2 cellular contexts compared by ENCODE assay signal in the genomic region with DNA sequence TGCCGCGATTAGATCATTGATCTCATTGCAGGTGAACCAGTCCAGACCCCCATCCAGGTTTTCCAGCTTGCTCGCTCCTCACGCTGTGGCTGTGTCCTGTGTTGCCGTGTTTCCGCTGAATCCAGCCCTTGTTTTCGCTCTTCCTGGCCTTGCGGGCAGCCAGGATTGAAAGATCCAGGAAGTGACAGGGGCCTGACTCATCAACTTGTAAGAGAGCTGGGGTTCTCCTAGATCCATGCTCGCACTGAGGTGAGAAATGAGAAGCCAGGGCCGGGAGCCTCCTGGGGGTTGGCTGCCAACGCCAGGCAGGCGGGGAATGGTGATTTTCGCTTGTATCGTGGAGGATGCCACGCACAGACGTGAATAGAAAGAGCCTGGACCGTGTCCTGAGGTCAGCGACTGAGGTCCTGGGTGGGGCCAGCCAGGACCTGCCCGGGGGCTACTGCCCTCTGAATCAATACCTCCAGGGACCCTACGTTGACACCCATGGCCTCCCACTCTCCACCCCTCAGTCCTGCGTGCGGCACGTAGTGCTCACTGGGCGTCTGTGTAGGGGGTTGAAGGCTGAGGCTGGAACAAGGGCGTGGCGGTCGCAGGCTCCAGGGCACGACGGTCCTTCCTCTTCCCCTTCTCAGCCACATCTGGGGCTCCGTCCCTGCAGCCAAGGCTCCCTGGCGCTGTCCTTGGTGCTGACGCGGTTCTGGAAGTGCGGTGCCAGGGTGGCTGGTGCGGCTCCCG.
A peak's percentile ranks its signal among the peaks of the same experiment; 100 is the strongest.
TF ChIP-seq lines count a peak whose summit lies in the region.

No MANE protein-coding gene starts in this region.

TF ChIP-seq in A549, 52 proteins besides CTCF, POLR2A, EP300 and RAD21 (continued from another document):
- TF ChIP-seq, protein P1, sequence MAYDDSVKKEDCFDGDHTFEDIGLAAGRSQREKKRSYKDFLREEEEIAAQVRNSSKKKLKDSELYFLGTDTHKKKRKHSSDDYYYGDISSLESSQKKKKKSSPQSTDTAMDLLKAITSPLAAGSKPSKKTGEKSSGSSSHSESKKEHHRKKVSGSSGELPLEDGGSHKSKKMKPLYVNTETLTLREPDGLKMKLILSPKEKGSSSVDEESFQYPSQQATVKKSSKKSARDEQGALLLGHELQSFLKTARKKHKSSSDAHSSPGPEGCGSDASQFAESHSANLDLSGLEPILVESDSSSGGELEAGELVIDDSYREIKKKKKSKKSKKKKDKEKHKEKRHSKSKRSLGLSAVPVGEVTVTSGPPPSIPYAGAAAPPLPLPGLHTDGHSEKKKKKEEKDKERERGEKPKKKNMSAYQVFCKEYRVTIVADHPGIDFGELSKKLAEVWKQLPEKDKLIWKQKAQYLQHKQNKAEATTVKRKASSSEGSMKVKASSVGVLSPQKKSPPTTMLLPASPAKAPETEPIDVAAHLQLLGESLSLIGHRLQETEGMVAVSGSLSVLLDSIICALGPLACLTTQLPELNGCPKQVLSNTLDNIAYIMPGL (CRISPR knock-in tag; IDR thresholded peaks at IDR 0.05; ENCODE audit: borderline replicate concordance), result peak; percentile 85
- TF ChIP-seq CHD4 (IDR thresholded peaks at IDR 0.05; ENCODE audit: borderline replicate concordance), result no peak
- TF ChIP-seq HOXA7 (CRISPR knock-in tag; IDR thresholded peaks at IDR 0.05), result 0 out of 2 replicates have a peak, but pooled peaks have one; percentile 52
- peak; percentile 91 for TF ChIP-seq JUNB (IDR thresholded peaks at IDR 0.05)
- peak; percentile 76; the same call in 1 of the 2 replicates for TF ChIP-seq FOSB (CRISPR knock-in tag; IDR thresholded peaks at IDR 0.05)
- TF ChIP-seq MAFK (IDR thresholded peaks at IDR 0.05; ENCODE audit: partially characterized antibody), result peak; percentile 97
- TF ChIP-seq NPAS2 (CRISPR knock-in tag; IDR thresholded peaks at IDR 0.05; ENCODE audit: borderline replicate concordance), result no peak
- TF ChIP-seq, protein P2, sequence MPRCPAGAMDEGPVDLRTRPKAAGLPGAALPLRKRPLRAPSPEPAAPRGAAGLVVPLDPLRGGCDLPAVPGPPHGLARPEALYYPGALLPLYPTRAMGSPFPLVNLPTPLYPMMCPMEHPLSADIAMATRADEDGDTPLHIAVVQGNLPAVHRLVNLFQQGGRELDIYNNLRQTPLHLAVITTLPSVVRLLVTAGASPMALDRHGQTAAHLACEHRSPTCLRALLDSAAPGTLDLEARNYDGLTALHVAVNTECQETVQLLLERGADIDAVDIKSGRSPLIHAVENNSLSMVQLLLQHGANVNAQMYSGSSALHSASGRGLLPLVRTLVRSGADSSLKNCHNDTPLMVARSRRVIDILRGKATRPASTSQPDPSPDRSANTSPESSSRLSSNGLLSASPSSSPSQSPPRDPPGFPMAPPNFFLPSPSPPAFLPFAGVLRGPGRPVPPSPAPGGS (IDR thresholded peaks at IDR 0.05), result peak; percentile 79; the same call in 2 of the 3 replicates
- TF ChIP-seq EHMT2 (IDR thresholded peaks at IDR 0.05; ENCODE audit: low read depth), result 0 out of 2 replicates have a peak, but pooled peaks have one; percentile 19
- TF ChIP-seq CBX8 (IDR thresholded peaks at IDR 0.05), result no peak
- peak in 1 of 2 experiments; percentile 58; a peak in 2 of 4 replicates for TF ChIP-seq CEBPB (IDR thresholded peaks at IDR 0.05)
- TF ChIP-seq, protein P3, sequence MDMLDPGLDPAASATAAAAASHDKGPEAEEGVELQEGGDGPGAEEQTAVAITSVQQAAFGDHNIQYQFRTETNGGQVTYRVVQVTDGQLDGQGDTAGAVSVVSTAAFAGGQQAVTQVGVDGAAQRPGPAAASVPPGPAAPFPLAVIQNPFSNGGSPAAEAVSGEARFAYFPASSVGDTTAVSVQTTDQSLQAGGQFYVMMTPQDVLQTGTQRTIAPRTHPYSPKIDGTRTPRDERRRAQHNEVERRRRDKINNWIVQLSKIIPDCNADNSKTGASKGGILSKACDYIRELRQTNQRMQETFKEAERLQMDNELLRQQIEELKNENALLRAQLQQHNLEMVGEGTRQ (IDR thresholded peaks at IDR 0.05), result 0 out of 2 replicates have a peak, but pooled peaks have one; percentile 5
- peak; percentile 86 to 87 for TF ChIP-seq JUN (IDR thresholded peaks at IDR 0.05)
TF ChIP-seq in A549: peak in this region for 31.

TF ChIP-seq in HepG2, 621 proteins besides CTCF, POLR2A, EP300 and RAD21 (continued from another document and continues in another):
- TF ChIP-seq, protein P4, sequence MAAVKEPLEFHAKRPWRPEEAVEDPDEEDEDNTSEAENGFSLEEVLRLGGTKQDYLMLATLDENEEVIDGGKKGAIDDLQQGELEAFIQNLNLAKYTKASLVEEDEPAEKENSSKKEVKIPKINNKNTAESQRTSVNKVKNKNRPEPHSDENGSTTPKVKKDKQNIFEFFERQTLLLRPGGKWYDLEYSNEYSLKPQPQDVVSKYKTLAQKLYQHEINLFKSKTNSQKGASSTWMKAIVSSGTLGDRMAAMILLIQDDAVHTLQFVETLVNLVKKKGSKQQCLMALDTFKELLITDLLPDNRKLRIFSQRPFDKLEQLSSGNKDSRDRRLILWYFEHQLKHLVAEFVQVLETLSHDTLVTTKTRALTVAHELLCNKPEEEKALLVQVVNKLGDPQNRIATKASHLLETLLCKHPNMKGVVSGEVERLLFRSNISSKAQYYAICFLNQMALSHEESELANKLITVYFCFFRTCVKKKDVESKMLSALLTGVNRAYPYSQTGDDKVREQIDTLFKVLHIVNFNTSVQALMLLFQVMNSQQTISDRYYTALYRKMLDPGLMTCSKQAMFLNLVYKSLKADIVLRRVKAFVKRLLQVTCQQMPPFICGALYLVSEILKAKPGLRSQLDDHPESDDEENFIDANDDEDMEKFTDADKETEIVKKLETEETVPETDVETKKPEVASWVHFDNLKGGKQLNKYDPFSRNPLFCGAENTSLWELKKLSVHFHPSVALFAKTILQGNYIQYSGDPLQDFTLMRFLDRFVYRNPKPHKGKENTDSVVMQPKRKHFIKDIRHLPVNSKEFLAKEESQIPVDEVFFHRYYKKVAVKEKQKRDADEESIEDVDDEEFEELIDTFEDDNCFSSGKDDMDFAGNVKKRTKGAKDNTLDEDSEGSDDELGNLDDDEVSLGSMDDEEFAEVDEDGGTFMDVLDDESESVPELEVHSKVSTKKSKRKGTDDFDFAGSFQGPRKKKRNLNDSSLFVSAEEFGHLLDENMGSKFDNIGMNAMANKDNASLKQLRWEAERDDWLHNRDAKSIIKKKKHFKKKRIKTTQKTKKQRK (IDR thresholded peaks at IDR 0.05; ENCODE audit: low read length), result no peak
- TF ChIP-seq ZNF772 (CRISPR knock-in tag; IDR thresholded peaks at IDR 0.05), result no peak; the same call in 1 of the 2 replicates
- TF ChIP-seq ZNF652 (CRISPR knock-in tag; IDR thresholded peaks at IDR 0.05; ENCODE audit: borderline replicate concordance, low read depth), result peak; percentile 49; the same call in 1 of the 2 replicates
- peak; percentile 97 for TF ChIP-seq ZFYVE20 (CRISPR knock-in tag; IDR thresholded peaks at IDR 0.05; ENCODE audit: borderline replicate concordance, low read depth)
- peak; percentile 61 for TF ChIP-seq ASH2L (IDR thresholded peaks at IDR 0.05; ENCODE audit: insufficient read length, low read depth, low read length)
- peak; percentile 75; the same call in 1 of the 2 replicates for TF ChIP-seq GLI4 (CRISPR knock-in tag; IDR thresholded peaks at IDR 0.05; ENCODE audit: borderline replicate concordance)
- TF ChIP-seq CEBPG (CRISPR knock-in tag; IDR thresholded peaks at IDR 0.05), result peak; percentile 73
- no peak for TF ChIP-seq ZNF383 (CRISPR knock-in tag; IDR thresholded peaks at IDR 0.05; ENCODE audit: borderline replicate concordance)
- peak; percentile 86 to 94 for TF ChIP-seq MAFK (conservative IDR thresholded peaks at IDR 0.05 in 1 of 2, IDR thresholded peaks at IDR 0.05 in 1 of 2; ENCODE audit: low read length in 2 of 2)
- TF ChIP-seq ZSCAN29 (CRISPR knock-in tag; conservative IDR thresholded peaks at IDR 0.05), result no peak; the same call in 1 of the 2 replicates
- peak; percentile 65; the same call in 1 of the 2 replicates for TF ChIP-seq HNRNPL (IDR thresholded peaks at IDR 0.05; ENCODE audit: low read depth, low read length)
- no peak for TF ChIP-seq ZNF10 (CRISPR knock-in tag; IDR thresholded peaks at IDR 0.05; ENCODE audit: borderline replicate concordance, low read depth)
- TF ChIP-seq, protein P5, sequence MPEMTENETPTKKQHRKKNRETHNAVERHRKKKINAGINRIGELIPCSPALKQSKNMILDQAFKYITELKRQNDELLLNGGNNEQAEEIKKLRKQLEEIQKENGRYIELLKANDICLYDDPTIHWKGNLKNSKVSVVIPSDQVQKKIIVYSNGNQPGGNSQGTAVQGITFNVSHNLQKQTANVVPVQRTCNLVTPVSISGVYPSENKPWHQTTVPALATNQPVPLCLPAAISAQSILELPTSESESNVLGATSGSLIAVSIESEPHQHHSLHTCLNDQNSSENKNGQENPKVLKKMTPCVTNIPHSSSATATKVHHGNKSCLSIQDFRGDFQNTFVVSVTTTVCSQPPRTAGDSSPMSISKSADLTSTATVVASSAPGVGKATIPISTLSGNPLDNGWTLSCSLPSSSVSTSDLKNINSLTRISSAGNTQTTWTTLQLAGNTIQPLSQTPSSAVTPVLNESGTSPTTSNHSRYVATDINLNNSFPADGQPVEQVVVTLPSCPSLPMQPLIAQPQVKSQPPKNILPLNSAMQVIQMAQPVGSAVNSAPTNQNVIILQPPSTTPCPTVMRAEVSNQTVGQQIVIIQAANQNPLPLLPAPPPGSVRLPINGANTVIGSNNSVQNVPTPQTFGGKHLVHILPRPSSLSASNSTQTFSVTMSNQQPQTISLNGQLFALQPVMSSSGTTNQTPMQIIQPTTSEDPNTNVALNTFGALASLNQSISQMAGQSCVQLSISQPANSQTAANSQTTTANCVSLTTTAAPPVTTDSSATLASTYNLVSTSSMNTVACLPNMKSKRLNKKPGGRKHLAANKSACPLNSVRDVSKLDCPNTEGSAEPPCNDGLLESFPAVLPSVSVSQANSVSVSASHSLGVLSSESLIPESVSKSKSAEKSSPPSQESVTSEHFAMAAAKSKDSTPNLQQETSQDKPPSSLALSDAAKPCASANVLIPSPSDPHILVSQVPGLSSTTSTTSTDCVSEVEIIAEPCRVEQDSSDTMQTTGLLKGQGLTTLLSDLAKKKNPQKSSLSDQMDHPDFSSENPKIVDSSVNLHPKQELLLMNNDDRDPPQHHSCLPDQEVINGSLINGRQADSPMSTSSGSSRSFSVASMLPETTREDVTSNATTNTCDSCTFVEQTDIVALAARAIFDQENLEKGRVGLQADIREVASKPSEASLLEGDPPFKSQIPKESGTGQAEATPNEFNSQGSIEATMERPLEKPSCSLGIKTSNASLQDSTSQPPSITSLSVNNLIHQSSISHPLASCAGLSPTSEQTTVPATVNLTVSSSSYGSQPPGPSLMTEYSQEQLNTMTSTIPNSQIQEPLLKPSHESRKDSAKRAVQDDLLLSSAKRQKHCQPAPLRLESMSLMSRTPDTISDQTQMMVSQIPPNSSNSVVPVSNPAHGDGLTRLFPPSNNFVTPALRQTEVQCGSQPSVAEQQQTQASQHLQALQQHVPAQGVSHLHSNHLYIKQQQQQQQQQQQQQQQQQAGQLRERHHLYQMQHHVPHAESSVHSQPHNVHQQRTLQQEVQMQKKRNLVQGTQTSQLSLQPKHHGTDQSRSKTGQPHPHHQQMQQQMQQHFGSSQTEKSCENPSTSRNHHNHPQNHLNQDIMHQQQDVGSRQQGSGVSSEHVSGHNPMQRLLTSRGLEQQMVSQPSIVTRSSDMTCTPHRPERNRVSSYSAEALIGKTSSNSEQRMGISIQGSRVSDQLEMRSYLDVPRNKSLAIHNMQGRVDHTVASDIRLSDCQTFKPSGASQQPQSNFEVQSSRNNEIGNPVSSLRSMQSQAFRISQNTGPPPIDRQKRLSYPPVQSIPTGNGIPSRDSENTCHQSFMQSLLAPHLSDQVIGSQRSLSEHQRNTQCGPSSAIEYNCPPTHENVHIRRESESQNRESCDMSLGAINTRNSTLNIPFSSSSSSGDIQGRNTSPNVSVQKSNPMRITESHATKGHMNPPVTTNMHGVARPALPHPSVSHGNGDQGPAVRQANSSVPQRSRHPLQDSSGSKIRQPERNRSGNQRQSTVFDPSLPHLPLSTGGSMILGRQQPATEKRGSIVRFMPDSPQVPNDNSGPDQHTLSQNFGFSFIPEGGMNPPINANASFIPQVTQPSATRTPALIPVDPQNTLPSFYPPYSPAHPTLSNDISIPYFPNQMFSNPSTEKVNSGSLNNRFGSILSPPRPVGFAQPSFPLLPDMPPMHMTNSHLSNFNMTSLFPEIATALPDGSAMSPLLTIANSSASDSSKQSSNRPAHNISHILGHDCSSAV (CRISPR knock-in tag; IDR thresholded peaks at IDR 0.05; ENCODE audit: borderline replicate concordance), result no peak
- TF ChIP-seq HMG20A (CRISPR knock-in tag; IDR thresholded peaks at IDR 0.05; ENCODE audit: borderline replicate concordance), result peak; percentile 65
- TF ChIP-seq, protein P6, sequence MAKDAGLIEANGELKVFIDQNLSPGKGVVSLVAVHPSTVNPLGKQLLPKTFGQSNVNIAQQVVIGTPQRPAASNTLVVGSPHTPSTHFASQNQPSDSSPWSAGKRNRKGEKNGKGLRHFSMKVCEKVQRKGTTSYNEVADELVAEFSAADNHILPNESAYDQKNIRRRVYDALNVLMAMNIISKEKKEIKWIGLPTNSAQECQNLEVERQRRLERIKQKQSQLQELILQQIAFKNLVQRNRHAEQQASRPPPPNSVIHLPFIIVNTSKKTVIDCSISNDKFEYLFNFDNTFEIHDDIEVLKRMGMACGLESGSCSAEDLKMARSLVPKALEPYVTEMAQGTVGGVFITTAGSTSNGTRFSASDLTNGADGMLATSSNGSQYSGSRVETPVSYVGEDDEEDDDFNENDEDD (CRISPR knock-in tag; IDR thresholded peaks at IDR 0.05; ENCODE audit: borderline replicate concordance), result peak; percentile 78; the same call in 1 of the 2 replicates
- peak; percentile 81 for TF ChIP-seq ARHGAP35 (CRISPR knock-in tag; IDR thresholded peaks at IDR 0.05; ENCODE audit: borderline replicate concordance)
- TF ChIP-seq NFE2L1 (CRISPR knock-in tag; IDR thresholded peaks at IDR 0.05; ENCODE audit: borderline replicate concordance), result peak; percentile 87; the same call in 1 of the 2 replicates
- peak; percentile 25 for TF ChIP-seq STAG1 (CRISPR knock-in tag; IDR thresholded peaks at IDR 0.05)
- peak; percentile 95 for TF ChIP-seq ZNF891 (CRISPR knock-in tag; IDR thresholded peaks at IDR 0.05)
- TF ChIP-seq, protein P7, sequence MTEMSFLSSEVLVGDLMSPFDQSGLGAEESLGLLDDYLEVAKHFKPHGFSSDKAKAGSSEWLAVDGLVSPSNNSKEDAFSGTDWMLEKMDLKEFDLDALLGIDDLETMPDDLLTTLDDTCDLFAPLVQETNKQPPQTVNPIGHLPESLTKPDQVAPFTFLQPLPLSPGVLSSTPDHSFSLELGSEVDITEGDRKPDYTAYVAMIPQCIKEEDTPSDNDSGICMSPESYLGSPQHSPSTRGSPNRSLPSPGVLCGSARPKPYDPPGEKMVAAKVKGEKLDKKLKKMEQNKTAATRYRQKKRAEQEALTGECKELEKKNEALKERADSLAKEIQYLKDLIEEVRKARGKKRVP (CRISPR knock-in tag; IDR thresholded peaks at IDR 0.05), result no peak; a peak in 1 of 4 replicates
- TF ChIP-seq KAT7 (CRISPR knock-in tag; IDR thresholded peaks at IDR 0.05; ENCODE audit: borderline replicate concordance), result peak; percentile 12; the same call in 1 of the 2 replicates
- TF ChIP-seq NCOA2 (CRISPR knock-in tag; IDR thresholded peaks at IDR 0.05), result peak; percentile 75
- TF ChIP-seq MTA1 (CRISPR knock-in tag; IDR thresholded peaks at IDR 0.05; ENCODE audit: borderline replicate concordance), result peak; percentile 18; the same call in 1 of the 2 replicates
- peak; percentile 76; the same call in 1 of the 2 replicates for TF ChIP-seq ZBTB42 (CRISPR knock-in tag; IDR thresholded peaks at IDR 0.05)
- TF ChIP-seq ZNF484 (CRISPR knock-in tag; IDR thresholded peaks at IDR 0.05; ENCODE audit: borderline replicate concordance, low read depth), result no peak; the same call in 1 of the 2 replicates
- TF ChIP-seq ZNF256 (CRISPR knock-in tag; conservative IDR thresholded peaks at IDR 0.05), result peak; percentile 98
- TF ChIP-seq GZF1 (CRISPR knock-in tag; IDR thresholded peaks at IDR 0.05), result peak; percentile 73
- TF ChIP-seq FLYWCH1 (CRISPR knock-in tag; IDR thresholded peaks at IDR 0.05), result 0 out of 2 replicates have a peak, but pooled peaks have one; percentile 47
- peak; percentile 93 for TF ChIP-seq ZSCAN21 (CRISPR knock-in tag; IDR thresholded peaks at IDR 0.05; ENCODE audit: borderline replicate concordance)
- 0 out of 2 replicates have a peak, but pooled peaks have one; percentile 16 for TF ChIP-seq ZNF776 (CRISPR knock-in tag; IDR thresholded peaks at IDR 0.05)
- TF ChIP-seq DMAP1 (CRISPR knock-in tag; IDR thresholded peaks at IDR 0.05), result peak; percentile 85
